1 cellular context compared by ENCODE assay signal in the genomic region with DNA sequence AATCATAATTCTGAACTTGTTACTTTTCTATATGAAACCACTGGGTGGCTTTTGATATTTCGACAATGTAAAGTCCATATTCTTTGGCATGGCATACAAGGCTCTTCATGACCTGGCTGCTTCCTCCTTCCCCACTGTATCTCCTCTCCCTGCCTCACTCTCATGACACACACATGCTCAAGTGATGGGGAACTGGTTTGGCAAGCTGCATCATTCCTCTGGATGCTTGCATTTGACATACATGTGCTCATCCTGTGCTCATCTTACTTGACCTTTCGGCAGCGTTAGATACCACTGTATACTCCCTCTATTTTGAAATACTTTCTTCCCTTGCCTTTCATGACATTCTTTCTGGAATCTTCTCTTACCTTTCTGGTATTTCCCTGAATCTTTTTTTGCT.
TF ChIP-seq lines count a peak whose summit lies in the region.

No MANE protein-coding gene starts in this region.

TF ChIP-seq in H1, 55 proteins besides CTCF, POLR2A, EP300 and RAD21 (continued from another document):
- TF ChIP-seq, protein P1, sequence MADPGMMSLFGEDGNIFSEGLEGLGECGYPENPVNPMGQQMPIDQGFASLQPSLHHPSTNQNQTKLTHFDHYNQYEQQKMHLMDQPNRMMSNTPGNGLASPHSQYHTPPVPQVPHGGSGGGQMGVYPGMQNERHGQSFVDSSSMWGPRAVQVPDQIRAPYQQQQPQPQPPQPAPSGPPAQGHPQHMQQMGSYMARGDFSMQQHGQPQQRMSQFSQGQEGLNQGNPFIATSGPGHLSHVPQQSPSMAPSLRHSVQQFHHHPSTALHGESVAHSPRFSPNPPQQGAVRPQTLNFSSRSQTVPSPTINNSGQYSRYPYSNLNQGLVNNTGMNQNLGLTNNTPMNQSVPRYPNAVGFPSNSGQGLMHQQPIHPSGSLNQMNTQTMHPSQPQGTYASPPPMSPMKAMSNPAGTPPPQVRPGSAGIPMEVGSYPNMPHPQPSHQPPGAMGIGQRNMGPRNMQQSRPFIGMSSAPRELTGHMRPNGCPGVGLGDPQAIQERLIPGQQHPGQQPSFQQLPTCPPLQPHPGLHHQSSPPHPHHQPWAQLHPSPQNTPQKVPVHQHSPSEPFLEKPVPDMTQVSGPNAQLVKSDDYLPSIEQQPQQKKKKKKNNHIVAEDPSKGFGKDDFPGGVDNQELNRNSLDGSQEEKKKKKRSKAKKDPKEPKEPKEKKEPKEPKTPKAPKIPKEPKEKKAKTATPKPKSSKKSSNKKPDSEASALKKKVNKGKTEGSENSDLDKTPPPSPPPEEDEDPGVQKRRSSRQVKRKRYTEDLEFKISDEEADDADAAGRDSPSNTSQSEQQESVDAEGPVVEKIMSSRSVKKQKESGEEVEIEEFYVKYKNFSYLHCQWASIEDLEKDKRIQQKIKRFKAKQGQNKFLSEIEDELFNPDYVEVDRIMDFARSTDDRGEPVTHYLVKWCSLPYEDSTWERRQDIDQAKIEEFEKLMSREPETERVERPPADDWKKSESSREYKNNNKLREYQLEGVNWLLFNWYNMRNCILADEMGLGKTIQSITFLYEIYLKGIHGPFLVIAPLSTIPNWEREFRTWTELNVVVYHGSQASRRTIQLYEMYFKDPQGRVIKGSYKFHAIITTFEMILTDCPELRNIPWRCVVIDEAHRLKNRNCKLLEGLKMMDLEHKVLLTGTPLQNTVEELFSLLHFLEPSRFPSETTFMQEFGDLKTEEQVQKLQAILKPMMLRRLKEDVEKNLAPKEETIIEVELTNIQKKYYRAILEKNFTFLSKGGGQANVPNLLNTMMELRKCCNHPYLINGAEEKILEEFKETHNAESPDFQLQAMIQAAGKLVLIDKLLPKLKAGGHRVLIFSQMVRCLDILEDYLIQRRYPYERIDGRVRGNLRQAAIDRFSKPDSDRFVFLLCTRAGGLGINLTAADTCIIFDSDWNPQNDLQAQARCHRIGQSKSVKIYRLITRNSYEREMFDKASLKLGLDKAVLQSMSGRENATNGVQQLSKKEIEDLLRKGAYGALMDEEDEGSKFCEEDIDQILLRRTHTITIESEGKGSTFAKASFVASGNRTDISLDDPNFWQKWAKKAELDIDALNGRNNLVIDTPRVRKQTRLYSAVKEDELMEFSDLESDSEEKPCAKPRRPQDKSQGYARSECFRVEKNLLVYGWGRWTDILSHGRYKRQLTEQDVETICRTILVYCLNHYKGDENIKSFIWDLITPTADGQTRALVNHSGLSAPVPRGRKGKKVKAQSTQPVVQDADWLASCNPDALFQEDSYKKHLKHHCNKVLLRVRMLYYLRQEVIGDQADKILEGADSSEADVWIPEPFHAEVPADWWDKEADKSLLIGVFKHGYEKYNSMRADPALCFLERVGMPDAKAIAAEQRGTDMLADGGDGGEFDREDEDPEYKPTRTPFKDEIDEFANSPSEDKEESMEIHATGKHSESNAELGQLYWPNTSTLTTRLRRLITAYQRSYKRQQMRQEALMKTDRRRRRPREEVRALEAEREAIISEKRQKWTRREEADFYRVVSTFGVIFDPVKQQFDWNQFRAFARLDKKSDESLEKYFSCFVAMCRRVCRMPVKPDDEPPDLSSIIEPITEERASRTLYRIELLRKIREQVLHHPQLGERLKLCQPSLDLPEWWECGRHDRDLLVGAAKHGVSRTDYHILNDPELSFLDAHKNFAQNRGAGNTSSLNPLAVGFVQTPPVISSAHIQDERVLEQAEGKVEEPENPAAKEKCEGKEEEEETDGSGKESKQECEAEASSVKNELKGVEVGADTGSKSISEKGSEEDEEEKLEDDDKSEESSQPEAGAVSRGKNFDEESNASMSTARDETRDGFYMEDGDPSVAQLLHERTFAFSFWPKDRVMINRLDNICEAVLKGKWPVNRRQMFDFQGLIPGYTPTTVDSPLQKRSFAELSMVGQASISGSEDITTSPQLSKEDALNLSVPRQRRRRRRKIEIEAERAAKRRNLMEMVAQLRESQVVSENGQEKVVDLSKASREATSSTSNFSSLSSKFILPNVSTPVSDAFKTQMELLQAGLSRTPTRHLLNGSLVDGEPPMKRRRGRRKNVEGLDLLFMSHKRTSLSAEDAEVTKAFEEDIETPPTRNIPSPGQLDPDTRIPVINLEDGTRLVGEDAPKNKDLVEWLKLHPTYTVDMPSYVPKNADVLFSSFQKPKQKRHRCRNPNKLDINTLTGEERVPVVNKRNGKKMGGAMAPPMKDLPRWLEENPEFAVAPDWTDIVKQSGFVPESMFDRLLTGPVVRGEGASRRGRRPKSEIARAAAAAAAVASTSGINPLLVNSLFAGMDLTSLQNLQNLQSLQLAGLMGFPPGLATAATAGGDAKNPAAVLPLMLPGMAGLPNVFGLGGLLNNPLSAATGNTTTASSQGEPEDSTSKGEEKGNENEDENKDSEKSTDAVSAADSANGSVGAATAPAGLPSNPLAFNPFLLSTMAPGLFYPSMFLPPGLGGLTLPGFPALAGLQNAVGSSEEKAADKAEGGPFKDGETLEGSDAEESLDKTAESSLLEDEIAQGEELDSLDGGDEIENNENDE (IDR thresholded peaks at IDR 0.05; ENCODE audit: insufficient replicate concordance, low read length), result no peak
- TF ChIP-seq RFX5 (IDR thresholded peaks at IDR 0.05; ENCODE audit: borderline replicate concordance, low read depth, low read length) (no peak), CHD2 (IDR thresholded peaks at IDR 0.05; ENCODE audit: low read length) (no peak), HDAC2 (IDR thresholded peaks at IDR 0.05; ENCODE audit: borderline replicate concordance in 1 of 2, low read depth in 2 of 2, low read length in 2 of 2) (no peak), BRCA1 (IDR thresholded peaks at IDR 0.05; ENCODE audit: low read depth, low read length) (no peak), CTBP2 (IDR thresholded peaks at IDR 0.05; ENCODE audit: borderline replicate concordance, insufficient read depth, insufficient read length, low read length) (no peak)
- TF ChIP-seq, protein P2, sequence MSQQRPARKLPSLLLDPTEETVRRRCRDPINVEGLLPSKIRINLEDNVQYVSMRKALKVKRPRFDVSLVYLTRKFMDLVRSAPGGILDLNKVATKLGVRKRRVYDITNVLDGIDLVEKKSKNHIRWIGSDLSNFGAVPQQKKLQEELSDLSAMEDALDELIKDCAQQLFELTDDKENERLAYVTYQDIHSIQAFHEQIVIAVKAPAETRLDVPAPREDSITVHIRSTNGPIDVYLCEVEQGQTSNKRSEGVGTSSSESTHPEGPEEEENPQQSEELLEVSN (IDR thresholded peaks at IDR 0.05), result no peak
- TF ChIP-seq, protein P3, sequence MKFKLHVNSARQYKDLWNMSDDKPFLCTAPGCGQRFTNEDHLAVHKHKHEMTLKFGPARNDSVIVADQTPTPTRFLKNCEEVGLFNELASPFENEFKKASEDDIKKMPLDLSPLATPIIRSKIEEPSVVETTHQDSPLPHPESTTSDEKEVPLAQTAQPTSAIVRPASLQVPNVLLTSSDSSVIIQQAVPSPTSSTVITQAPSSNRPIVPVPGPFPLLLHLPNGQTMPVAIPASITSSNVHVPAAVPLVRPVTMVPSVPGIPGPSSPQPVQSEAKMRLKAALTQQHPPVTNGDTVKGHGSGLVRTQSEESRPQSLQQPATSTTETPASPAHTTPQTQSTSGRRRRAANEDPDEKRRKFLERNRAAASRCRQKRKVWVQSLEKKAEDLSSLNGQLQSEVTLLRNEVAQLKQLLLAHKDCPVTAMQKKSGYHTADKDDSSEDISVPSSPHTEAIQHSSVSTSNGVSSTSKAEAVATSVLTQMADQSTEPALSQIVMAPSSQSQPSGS (IDR thresholded peaks at IDR 0.05; ENCODE audit: low read length), result no peak
